In genomic region chr6:35073766-35074471, GRCh38 we compare ENCODE assay signal across 24 cellular contexts.
"Had no signal": no experiment of that assay in that cellular context is flagged by ENCODE, and none has a peak within 500 bp of the region (broad histone marks: within the 10 kb centered on the region; RNA-seq: fewer than 3 reads in every experiment).

No MANE protein-coding gene starts in this region.

- H3K4me3 Mint-ChIP-seq: activated B cell treated with CpG ODN at 0.5 μM for 24 hours; activated CD4-positive, alpha-beta T cell treated with anti-CD3 and anti-CD28 coated beads for 36 hours; activated naive CD8-positive, alpha-beta T cell treated with anti-CD3 and anti-CD28 coated beads for 36 hours; activated T-cell treated with anti-CD3 and anti-CD28 coated beads, Interleukin-2, amount 50 U/mL, for 4 hours; immature natural killer cell; stimulated activated memory B cell treated with anti-CD40 and anti-IgM and Interleukin-4, amounts not matched to agents 10 μg/mL and 1 μg/mL and 100 μg/mL, for 72 hours had no signal

- DNase-seq: activated B cell treated with CpG ODN at 0.5 μM for 24 hours; activated CD4-positive, alpha-beta T cell treated with anti-CD3 and anti-CD28 coated beads for 36 hours; activated CD4-positive, alpha-beta T cell treated with anti-CD3 and anti-CD28 coated beads, Interleukin-2, amount 50 U/mL, for 4 hours; activated CD8-positive, alpha-beta memory T cell treated with anti-CD3 and anti-CD28 coated beads for 24 hours; activated CD8-positive, alpha-beta memory T cell treated with anti-CD3 and anti-CD28 coated beads, Interleukin-2, amount 50 U/mL, for 4 hours; activated naive CD4-positive, alpha-beta T cell; activated naive CD8-positive, alpha-beta T cell treated with anti-CD3 and anti-CD28 coated beads for 36 hours; activated T-cell treated with anti-CD3 and anti-CD28 coated beads, Interleukin-2, amount 50 U/mL, for 4 hours; cerebellar nuclear complex; esophagus squamous epithelium; gastrocnemius medialis; immature natural killer cell; kidney glomerular epithelial cell; mesenchymal stem cell; stimulated activated CD4-positive, alpha-beta T cell treated with anti-CD3 and anti-CD28 coated beads, Interleukin-2, amount 100 ng/mL, for 24 hours; stomach; T-helper 1 cell; transverse colon had no signal

- H3K27ac ChIP-seq: breast epithelium, coronary artery, esophagus squamous epithelium, gastrocnemius medialis, right lobe of liver, transverse colon had no signal

- H3K4me1 Mint-ChIP-seq: activated B cell treated with CpG ODN at 0.5 μM for 24 hours; activated CD4-positive, alpha-beta T cell treated with anti-CD3 and anti-CD28 coated beads for 36 hours; activated naive CD8-positive, alpha-beta T cell treated with anti-CD3 and anti-CD28 coated beads for 36 hours; immature natural killer cell; stimulated activated memory B cell treated with anti-CD40 and anti-IgM and Interleukin-4, amounts not matched to agents 10 μg/mL and 1 μg/mL and 100 μg/mL, for 72 hours had no signal

- H3K27ac Mint-ChIP-seq: activated B cell treated with CpG ODN at 0.5 μM for 24 hours; activated CD4-positive, alpha-beta T cell treated with anti-CD3 and anti-CD28 coated beads for 36 hours; activated naive CD8-positive, alpha-beta T cell treated with anti-CD3 and anti-CD28 coated beads for 36 hours; activated T-helper 2 cell treated with anti-CD3 and anti-CD28 coated beads, Interferon-gamma antibody, Interleukin-2, Interleukin-4, amounts not matched to agents 10 μg/mL and 5 μg/mL and 100 μg/mL, durations not matched to agents 14 hours and 24 hours and 36 hours; stimulated activated memory B cell treated with anti-CD40 and anti-IgM and Interleukin-4, amounts not matched to agents 10 μg/mL and 1 μg/mL and 100 μg/mL, for 72 hours had no signal

- H3K27me3 ChIP-seq: breast epithelium, esophagus squamous epithelium, gastrocnemius medialis, right lobe of liver, stomach, transverse colon had no signal

- H3K9me3 ChIP-seq: breast epithelium, esophagus squamous epithelium, gastrocnemius medialis, right lobe of liver, stomach, transverse colon had no signal

- H3K4me3 ChIP-seq: breast epithelium, coronary artery, esophagus squamous epithelium, gastrocnemius medialis, right lobe of liver, skin epidermis, stomach, transverse colon had no signal

- H3K9me3 Mint-ChIP-seq: activated B cell treated with CpG ODN at 0.5 μM for 24 hours; activated naive CD8-positive, alpha-beta T cell treated with anti-CD3 and anti-CD28 coated beads for 36 hours; activated T-cell treated with anti-CD3 and anti-CD28 coated beads, Interleukin-2, amount 50 U/mL, for 4 hours; activated T-helper 2 cell treated with anti-CD3 and anti-CD28 coated beads, Interferon-gamma antibody, Interleukin-2, Interleukin-4, amounts not matched to agents 10 μg/mL and 5 μg/mL and 100 μg/mL, durations not matched to agents 14 hours and 24 hours and 36 hours; immature natural killer cell; stimulated activated memory B cell treated with anti-CD40 and anti-IgM and Interleukin-4, amounts not matched to agents 10 μg/mL and 1 μg/mL and 100 μg/mL, for 72 hours had no signal

- H3K36me3 ChIP-seq: breast epithelium had no signal

- ATAC-seq: activated CD4-positive, alpha-beta T cell treated with anti-CD3 and anti-CD28 coated beads for 36 hours; activated T-cell treated with anti-CD3 and anti-CD28 coated beads, Interleukin-2, amount 50 U/mL, for 4 hours; gastrocnemius medialis; right lobe of liver; stimulated activated memory B cell treated with anti-CD40 and anti-IgM and Interleukin-4, amounts not matched to agents 10 μg/mL and 1 μg/mL and 100 μg/mL, for 72 hours had no signal

- H3K4me1 ChIP-seq: breast epithelium, gastrocnemius medialis, right lobe of liver, transverse colon had no signal

- H3K27me3 Mint-ChIP-seq: activated B cell treated with CpG ODN at 0.5 μM for 24 hours; activated CD4-positive, alpha-beta T cell treated with anti-CD3 and anti-CD28 coated beads for 36 hours; activated naive CD8-positive, alpha-beta T cell treated with anti-CD3 and anti-CD28 coated beads for 36 hours; stimulated activated memory B cell treated with anti-CD40 and anti-IgM and Interleukin-4, amounts not matched to agents 10 μg/mL and 1 μg/mL and 100 μg/mL, for 72 hours had no signal
